In the genomic region with DNA sequence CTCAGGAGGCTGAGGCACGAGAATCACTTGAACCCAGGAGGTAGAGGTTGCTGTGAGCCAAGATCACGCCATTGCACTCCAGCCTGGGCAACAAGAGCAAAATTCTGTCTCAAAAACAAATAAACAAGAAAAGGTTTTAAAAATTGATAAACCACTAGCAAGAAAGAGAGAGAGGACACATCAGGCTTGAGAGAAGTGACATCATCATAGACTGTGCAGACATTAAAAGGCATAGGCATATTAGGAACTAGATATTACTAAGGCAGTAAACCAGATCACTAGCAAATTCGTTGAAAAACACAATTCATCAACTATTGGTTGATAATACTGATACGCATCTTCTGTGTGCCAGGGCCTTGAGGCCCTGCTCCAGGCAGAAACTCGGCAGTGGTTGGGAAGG, we compare ENCODE assay signal across 14 cellular contexts. TPM values are rescaled to one million over a fixed set of nuclear protein-coding genes. Genes with fewer than 3 reads are reported as not detected.
A peak's percentile ranks its signal among the peaks of the same experiment; 100 is the strongest.
DNase-seq lines count a peak whose midpoint lies in the region; ATAC-seq and TF ChIP-seq lines count a peak whose summit lies in the region.
"Had no signal": no experiment of that assay in that cellular context is flagged by ENCODE, and none has a peak within 500 bp of the region (broad histone marks: within the 10 kb centered on the region; RNA-seq: fewer than 3 reads in every experiment).

No MANE protein-coding gene starts in this region.

- H3K4me2 ChIP-seq in PC-9: no peak overlapping the region

- TF ChIP-seq CTCF in glutamatergic neuron (IDR thresholded peaks at IDR 0.05; ENCODE audit: partially characterized antibody, unreplicated experiment) (no peak), PC-9 (conservative IDR thresholded peaks at IDR 0.05) (no peak)

- no peaks in the 10 kb centered on the region for H3K27me3 ChIP-seq in PC-9 (ENCODE audit: insufficient read depth, low read depth)
- H3K27me3 ChIP-seq: Peyer's patch had no signal

- H3K9me3 Mint-ChIP-seq in activated T-cell treated with anti-CD3 and anti-CD28 coated beads, Interleukin-2, amount 50 U/mL, for 4 hours: no peaks in the 10 kb centered on the region
- no peaks in the 10 kb centered on the region for H3K9me3 Mint-ChIP-seq in activated CD4-positive, alpha-beta memory T cell treated with anti-CD3 and anti-CD28 coated beads for 36 hours
- peaks cover 11% of the 10 kb centered on the region for H3K9me3 Mint-ChIP-seq in glutamatergic neuron (ENCODE audit: unreplicated experiment)
- peaks cover 0 to 8% of the 10 kb centered on the region in 2 donors for H3K9me3 Mint-ChIP-seq in stimulated activated naive CD8-positive, alpha-beta T cell treated with anti-CD3 and anti-CD28 coated beads, Interleukin-15, amount 100 ng/mL, for 72 hours

- peaks cover 21% of the 10 kb centered on the region for H3K4me1 Mint-ChIP-seq in activated T-cell treated with anti-CD3 and anti-CD28 coated beads, Interleukin-2, amount 50 U/mL, for 4 hours (ENCODE audit: low read depth)
- peaks cover 21% of the 10 kb centered on the region for H3K4me1 Mint-ChIP-seq in activated CD4-positive, alpha-beta memory T cell treated with anti-CD3 and anti-CD28 coated beads for 36 hours (ENCODE audit: low read depth)
- H3K4me1 Mint-ChIP-seq in glutamatergic neuron (ENCODE audit: low read depth, unreplicated experiment): peaks cover 7% of the 10 kb centered on the region
- H3K4me1 Mint-ChIP-seq in stimulated activated naive CD8-positive, alpha-beta T cell treated with anti-CD3 and anti-CD28 coated beads, Interleukin-15, amount 100 ng/mL, for 72 hours: peaks cover 35% of the 10 kb centered on the region

- POLR2A ChIA-PET in activated CD4-positive, alpha-beta memory T cell treated with anti-CD3 and anti-CD28 coated beads for 36 hours (lab: Charles Lee): no interaction called here
- POLR2A ChIA-PET in PC-9 (lab: Charles Lee; ENCODE audit: unreplicated experiment): no interaction called here

- no peaks in the 10 kb centered on the region for H3F3A ChIP-seq in PC-9 (ENCODE audit: insufficient read depth, low read depth)

- peaks cover 11% of the 10 kb centered on the region for H3K36me3 Mint-ChIP-seq in activated T-cell treated with anti-CD3 and anti-CD28 coated beads, Interleukin-2, amount 50 U/mL, for 4 hours (ENCODE audit: insufficient read depth)
- peaks cover 10% of the 10 kb centered on the region for H3K36me3 Mint-ChIP-seq in activated CD4-positive, alpha-beta memory T cell treated with anti-CD3 and anti-CD28 coated beads for 36 hours
- H3K36me3 Mint-ChIP-seq in glutamatergic neuron (ENCODE audit: unreplicated experiment): peaks cover 20% of the 10 kb centered on the region

- H3K9me3 ChIP-seq in PC-9 (ENCODE audit: insufficient read depth, low read depth): no peaks in the 10 kb centered on the region
- H3K9me3 ChIP-seq: pancreas, Peyer's patch had no signal

- no peak overlapping the region for H3K4me3 ChIP-seq in PC-9
- H3K4me3 ChIP-seq: pancreas, Peyer's patch, tibial nerve had no signal

- no peak for ATAC-seq in activated T-cell treated with anti-CD3 and anti-CD28 coated beads, Interleukin-2, amount 50 U/mL, for 4 hours
- ATAC-seq in stimulated activated naive CD8-positive, alpha-beta T cell treated with anti-CD3 and anti-CD28 coated beads, Interleukin-15, amount 100 ng/mL, for 72 hours: no peak
- ATAC-seq: pancreas had no signal

- peak overlapping the region; percentile 91 for H3K4me3 Mint-ChIP-seq in activated T-cell treated with anti-CD3 and anti-CD28 coated beads, Interleukin-2, amount 50 U/mL, for 4 hours
- H3K4me3 Mint-ChIP-seq in activated CD4-positive, alpha-beta memory T cell treated with anti-CD3 and anti-CD28 coated beads for 36 hours: peak overlapping the region; percentile 92
- peak overlapping the region; percentile 91 for H3K4me3 Mint-ChIP-seq in glutamatergic neuron (ENCODE audit: unreplicated experiment)
- peak overlapping the region; percentile 93 to 94 for H3K4me3 Mint-ChIP-seq in stimulated activated naive CD8-positive, alpha-beta T cell treated with anti-CD3 and anti-CD28 coated beads, Interleukin-15, amount 100 ng/mL, for 72 hours

- no peak overlapping the region for H2AFZ ChIP-seq in PC-9

- no peaks in the 10 kb centered on the region for H3K9me2 ChIP-seq in PC-9 (ENCODE audit: insufficient read depth)

- DNase-seq in activated T-cell treated with anti-CD3 and anti-CD28 coated beads, Interleukin-2, amount 50 U/mL, for 4 hours: no peak
- no peak for DNase-seq in activated T-cell treated with anti-CD3 and anti-CD28 coated beads, Interleukin-2, amount 50 U/mL, for 48 hours
- no peak for DNase-seq in activated CD4-positive, alpha-beta memory T cell treated with anti-CD3 and anti-CD28 coated beads for 36 hours
- DNase-seq in glutamatergic neuron (no peak), SHP77 treated with DMSO at 0.1 percent for 48 hours (lab: John Stamatoyannopoulos, UW) (no peak), CD1c-positive myeloid dendritic cell (ENCODE audit: extremely low spot score) (no peak), PC-9 (no peak)
- no peak for DNase-seq in stimulated activated naive CD8-positive, alpha-beta T cell treated with anti-CD3 and anti-CD28 coated beads, Interleukin-15, amount 100 ng/mL, for 72 hours
- DNase-seq: anterior cingulate cortex, NCI-H1436, NCI-H510A, pancreas, Peyer's patch had no signal

- H3K79me2 ChIP-seq in PC-9 (ENCODE audit: low read depth): no peaks in the 10 kb centered on the region

- H4K20me1 ChIP-seq in PC-9 (ENCODE audit: insufficient read depth): no peaks in the 10 kb centered on the region

- no peak overlapping the region for H3K27ac ChIP-seq in PC-9
- H3K27ac ChIP-seq: pancreas, Peyer's patch, tibial nerve had no signal

- CTCF ChIA-PET in activated CD4-positive, alpha-beta memory T cell treated with anti-CD3 and anti-CD28 coated beads for 36 hours (lab: Charles Lee): interaction anchor here (1.5 kb wide), 1 partner anchor 16 kb away, joined by 7 read pairs; no protein-coding TSS in a partner anchor
- CTCF ChIA-PET in PC-9 (lab: Charles Lee): no interaction called here

- BruUV-seq in PC-9 (replicated peaks; lab: Mats Ljungman, UMichigan): no TSS peak

- H3K36me3 ChIP-seq in PC-9 (ENCODE audit: low read depth): no peaks in the 10 kb centered on the region
- H3K36me3 ChIP-seq: pancreas, Peyer's patch had no signal

- no peaks in the 10 kb centered on the region for H3K4me1 ChIP-seq in PC-9 (replicated peaks; ENCODE audit: insufficient read depth)
- H3K4me1 ChIP-seq: pancreas had no signal

- H3K27ac Mint-ChIP-seq in activated CD4-positive, alpha-beta memory T cell treated with anti-CD3 and anti-CD28 coated beads for 36 hours: no peak overlapping the region
- peak overlapping the region; percentile 18 for H3K27ac Mint-ChIP-seq in glutamatergic neuron (ENCODE audit: unreplicated experiment)
- H3K27ac Mint-ChIP-seq in stimulated activated naive CD8-positive, alpha-beta T cell treated with anti-CD3 and anti-CD28 coated beads, Interleukin-15, amount 100 ng/mL, for 72 hours: peak overlapping the region in 1 of 2 donors; percentile 87

- intact Hi-C loops in activated CD4-positive, alpha-beta memory T cell treated with anti-CD3 and anti-CD28 coated beads for 36 hours (cut with micrococcal nuclease): loop anchor here (5.0 kb wide), 1 partner anchor 62 kb away; a partner anchor contains a TSS
- intact Hi-C loops in PC-9 (cut with micrococcal nuclease; ENCODE audit: unreplicated experiment): no loop called here

- H3K27me3 Mint-ChIP-seq in activated T-cell treated with anti-CD3 and anti-CD28 coated beads, Interleukin-2, amount 50 U/mL, for 4 hours (ENCODE audit: low read depth): no peaks in the 10 kb centered on the region
- H3K27me3 Mint-ChIP-seq in activated CD4-positive, alpha-beta memory T cell treated with anti-CD3 and anti-CD28 coated beads for 36 hours: peaks cover 4% of the 10 kb centered on the region
- peaks cover 5% of the 10 kb centered on the region for H3K27me3 Mint-ChIP-seq in glutamatergic neuron (ENCODE audit: unreplicated experiment)
- no peaks in the 10 kb centered on the region for H3K27me3 Mint-ChIP-seq in stimulated activated naive CD8-positive, alpha-beta T cell treated with anti-CD3 and anti-CD28 coated beads, Interleukin-15, amount 100 ng/mL, for 72 hours

RNA-seq across cellular contexts. Expression of a gene that starts 7.7 kb away (rescaled TPM):
- 10 to 100 TPM in 2 of 3 donors, 1 to 10 TPM in 1; 9.0 to 12.0 (median 11.5) TPM for total RNA-seq in activated T-cell treated with anti-CD3 and anti-CD28 coated beads, Interleukin-2, amount 50 U/mL, for 4 hours
- total RNA-seq in activated CD4-positive, alpha-beta memory T cell treated with anti-CD3 and anti-CD28 coated beads for 36 hours: 10 to 100 TPM in 1 of 2 experiments, 1 to 10 TPM in 1; 9.9 to 12.9 TPM
- total RNA-seq in glutamatergic neuron (ENCODE audit: unreplicated experiment): 27.3 TPM
- 2.5 and 4.5 TPM in 2 replicates for total RNA-seq in PC-9 (2021)

RNA-seq across cellular contexts. Expression of a gene that starts 17.0 kb away (rescaled TPM):
- under 1 TPM; 0.55 to 0.99 (median 0.98) TPM for total RNA-seq in activated T-cell treated with anti-CD3 and anti-CD28 coated beads, Interleukin-2, amount 50 U/mL, for 4 hours
- under 1 TPM; 0.31 to 0.93 TPM for total RNA-seq in activated CD4-positive, alpha-beta memory T cell treated with anti-CD3 and anti-CD28 coated beads for 36 hours
- total RNA-seq in glutamatergic neuron (ENCODE audit: unreplicated experiment): 3.5 TPM
- total RNA-seq in PC-9 (2021): 7.2 and 8.6 TPM in 2 replicates

RNA-seq across cellular contexts. Expression of a gene that starts 18.8 kb away (rescaled TPM):
- 1 to 10 TPM; 3.0 to 4.3 (median 3.6) TPM for total RNA-seq in activated T-cell treated with anti-CD3 and anti-CD28 coated beads, Interleukin-2, amount 50 U/mL, for 4 hours
- 1 to 10 TPM; 3.1 to 3.3 TPM for total RNA-seq in activated CD4-positive, alpha-beta memory T cell treated with anti-CD3 and anti-CD28 coated beads for 36 hours
- total RNA-seq in glutamatergic neuron (ENCODE audit: unreplicated experiment): 4.9 TPM
- 0.08 TPM in 1 of 2 replicates, not detected in the other for total RNA-seq in PC-9 (2021)

RNA-seq across cellular contexts. Expression of a gene that starts 35.3 kb away (rescaled TPM):
- 1 to 10 TPM; 1.2 to 2.1 (median 1.8) TPM for total RNA-seq in activated T-cell treated with anti-CD3 and anti-CD28 coated beads, Interleukin-2, amount 50 U/mL, for 4 hours
- 1 to 10 TPM; 2.1 to 2.4 TPM for total RNA-seq in activated CD4-positive, alpha-beta memory T cell treated with anti-CD3 and anti-CD28 coated beads for 36 hours
- total RNA-seq in glutamatergic neuron (ENCODE audit: unreplicated experiment): 2.0 TPM
- total RNA-seq in PC-9 (2021): 3.3 and 4.1 TPM in 2 replicates

RNA-seq across cellular contexts. Expression of a gene that starts 40.4 kb away (rescaled TPM):
- total RNA-seq in activated T-cell treated with anti-CD3 and anti-CD28 coated beads, Interleukin-2, amount 50 U/mL, for 4 hours: 100 to 1,000 TPM; 117 TPM
- total RNA-seq in activated CD4-positive, alpha-beta memory T cell treated with anti-CD3 and anti-CD28 coated beads for 36 hours: 10 to 100 TPM; 37.1 to 42.3 TPM
- total RNA-seq in glutamatergic neuron (ENCODE audit: unreplicated experiment): 56.2 TPM
- 19.4 and 21.3 TPM in 2 replicates for total RNA-seq in PC-9 (2021)
